ENCODE assay signal across 9 cellular contexts in genomic region chr4:15755321-15755750, GRCh38. TPM values are rescaled to one million over a fixed set of nuclear protein-coding genes. Genes with fewer than 3 reads are reported as not detected.
DNase-seq lines count a peak whose midpoint lies in the region; ATAC-seq, FAIRE-seq and TF ChIP-seq lines count a peak whose summit lies in the region.
"Had no signal": no experiment of that assay in that cellular context is flagged by ENCODE, and none has a peak within 500 bp of the region (broad histone marks: within the 10 kb centered on the region; RNA-seq: fewer than 3 reads in every experiment).

No MANE protein-coding gene starts in this region.

- H3K27me3 Mint-ChIP-seq in activated CD4-positive, alpha-beta memory T cell treated with anti-CD3 and anti-CD28 coated beads, Interleukin-2, amount 10 ng/mL, durations not matched to agents 7 days and 5 days, result no peaks in the 10 kb centered on the region
- H3K27me3 Mint-ChIP-seq: progenitor cell of endocrine pancreas had no signal

- H3K36me3 ChIP-seq in BLaER1 treated with 17β-estradiol and CSF1 and Interleukin-3, amounts not matched to agents 10 nM and 100 nM, result no peaks in the 10 kb centered on the region
- H3K36me3 ChIP-seq in right lobe of liver (no peaks in the 10 kb centered on the region), small intestine (ENCODE audit: control insufficient read depth in 2 of 2, insufficient read depth in 2 of 2, low read length in 2 of 2) (peaks cover 0 to 2% of the 10 kb centered on the region in 2 donors)

- peak overlapping the region; percentile 98 for H3K27ac Mint-ChIP-seq in activated CD4-positive, alpha-beta memory T cell treated with anti-CD3 and anti-CD28 coated beads, Interleukin-2, amount 10 ng/mL, durations not matched to agents 7 days and 5 days
- H3K27ac Mint-ChIP-seq: progenitor cell of endocrine pancreas had no signal

- no peak for TF ChIP-seq CTCF in fibroblast of pulmonary artery (IDR thresholded peaks at IDR 0.05; ENCODE audit: low read length, missing control alignments)
- TF ChIP-seq CTCF in right lobe of liver (IDR thresholded peaks at IDR 0.05), result no peak

- H3K9me3 Mint-ChIP-seq in activated CD4-positive, alpha-beta memory T cell treated with anti-CD3 and anti-CD28 coated beads, Interleukin-2, amount 10 ng/mL, durations not matched to agents 7 days and 5 days, result peaks cover 5% of the 10 kb centered on the region

- no peak for FAIRE-seq in small intestine (lab: Jason Lieb, UNC)

- H3K4me2 ChIP-seq in BLaER1 treated with 17β-estradiol and CSF1 and Interleukin-3, amounts not matched to agents 10 nM and 100 nM, result peak overlapping the region in 9 of 11 experiments; percentile 62 to 87 (median 83); a peak in 18 of 22 replicates

- H3K27me3 ChIP-seq in BLaER1 treated with 17β-estradiol and CSF1 and Interleukin-3, amounts not matched to agents 10 nM and 100 nM, result no peaks in the 10 kb centered on the region
- H3K27me3 ChIP-seq in right lobe of liver, result no peaks in the 10 kb centered on the region
- no peaks in the 10 kb centered on the region for H3K27me3 ChIP-seq in small intestine (ENCODE audit: control insufficient read depth in 2 of 2, insufficient read depth in 2 of 2, low read length in 2 of 2)

- peaks cover 9% of the 10 kb centered on the region for H3K36me3 Mint-ChIP-seq in activated CD4-positive, alpha-beta memory T cell treated with anti-CD3 and anti-CD28 coated beads, Interleukin-2, amount 10 ng/mL, durations not matched to agents 7 days and 5 days (ENCODE audit: low read depth)

- no peak for TF ChIP-seq POLR2A in right lobe of liver (IDR thresholded peaks at IDR 0.05)

- DNase-seq in activated CD4-positive, alpha-beta memory T cell treated with anti-CD3 and anti-CD28 coated beads, Interleukin-2, amount 10 ng/mL, durations not matched to agents 7 days and 5 days, result peak; percentile 59
- DNase-seq in fibroblast of pulmonary artery (ENCODE audit: low read depth), result peak; percentile 49
- no peak for DNase-seq in foreskin melanocyte
- DNase-seq in right lobe of liver, result no peak
- DNase-seq in small intestine, result no peak

- 60% methylated on average over 3 of the region's 4 CpGs for WGBS in right lobe of liver (ENCODE audit: insufficient coverage, low coverage, low lambda C conversion rate, missing lambda C conversion rate)
- WGBS in small intestine, 3 donors, result 66 to 90% (median 74%) methylated on average over 4 of the region's 4 CpGs

- ATAC-seq in HG03280 (IDR thresholded peaks at IDR 0.05; ENCODE audit: unreplicated experiment) (peak; percentile 35), GM19467 (IDR thresholded peaks at IDR 0.05; ENCODE audit: unreplicated experiment) (no peak), right lobe of liver (no peak)

- H3K4me1 Mint-ChIP-seq in activated CD4-positive, alpha-beta memory T cell treated with anti-CD3 and anti-CD28 coated beads, Interleukin-2, amount 10 ng/mL, durations not matched to agents 7 days and 5 days, result peaks cover 53% of the 10 kb centered on the region

- peaks cover 8 to 22% (median 16%) of the 10 kb centered on the region in 11 experiments; a peak in 21 of 22 replicates for H3K9me3 ChIP-seq in BLaER1 treated with 17β-estradiol and CSF1 and Interleukin-3, amounts not matched to agents 10 nM and 100 nM (replicated peaks in 1 of 11)
- H3K9me3 ChIP-seq in right lobe of liver (no peaks in the 10 kb centered on the region), small intestine (ENCODE audit: control insufficient read depth, low read depth) (no peaks in the 10 kb centered on the region)

- H3K4me3 ChIP-seq in BLaER1 treated with 17β-estradiol and CSF1 and Interleukin-3, amounts not matched to agents 10 nM and 100 nM, result peak overlapping the region in 3 of 10 experiments; percentile 48 to 57 (median 51); a peak in 2 of 20 replicates
- H3K4me3 ChIP-seq in fibroblast of pulmonary artery (replicated peaks; ENCODE audit: low read depth, low read length), result no peak overlapping the region
- no peak overlapping the region for H3K4me3 ChIP-seq in right lobe of liver
- H3K4me3 ChIP-seq in small intestine (ENCODE audit: low read depth in 1 of 2, low read length in 2 of 2), result no peak overlapping the region

- H3K4me3 Mint-ChIP-seq in activated CD4-positive, alpha-beta memory T cell treated with anti-CD3 and anti-CD28 coated beads, Interleukin-2, amount 10 ng/mL, durations not matched to agents 7 days and 5 days, result peak overlapping the region; percentile 79

- peak overlapping the region in 7 of 11 experiments; percentile 52 to 80 (median 71); a peak in 13 of 22 replicates for H3K27ac ChIP-seq in BLaER1 treated with 17β-estradiol and CSF1 and Interleukin-3, amounts not matched to agents 10 nM and 100 nM
- H3K27ac ChIP-seq in right lobe of liver (no peak overlapping the region), small intestine (ENCODE audit: low read depth in 1 of 2, low read length in 1 of 2) (no peak overlapping the region)

- CTCF ChIA-PET in activated CD4-positive, alpha-beta memory T cell treated with anti-CD3 and anti-CD28 coated beads, Interleukin-2, amount 10 ng/mL, durations not matched to agents 7 days and 5 days (lab: Charles Lee), result interaction anchor here (1.1 to 6.0 kb wide), 10 partner anchors 11 to 201 kb away, joined by 3 to 69 read pairs (median 18); no protein-coding TSS in a partner anchor

- peak overlapping the region in 4 of 11 experiments; percentile 33 to 75 (median 60); a peak in 7 of 22 replicates for H3K9ac ChIP-seq in BLaER1 treated with 17β-estradiol and CSF1 and Interleukin-3, amounts not matched to agents 10 nM and 100 nM

- H4K20me1 ChIP-seq in BLaER1 treated with 17β-estradiol and CSF1 and Interleukin-3, amounts not matched to agents 10 nM and 100 nM, result no peaks in the 10 kb centered on the region

- POLR2A ChIA-PET in activated CD4-positive, alpha-beta memory T cell treated with anti-CD3 and anti-CD28 coated beads, Interleukin-2, amount 10 ng/mL, durations not matched to agents 7 days and 5 days (lab: Charles Lee), result interaction anchor here (0.8 to 5.8 kb wide), 10 partner anchors 11 to 101 kb away, joined by 3 to 224 read pairs (median 10); partner anchors contain the start of genes CD38, FAM200B and FBXL5

- intact Hi-C loops in right lobe of liver (cut with DNase I), result no loop called here

- peaks cover 26 to 50% (median 47%) of the 10 kb centered on the region in 10 experiments for H3K4me1 ChIP-seq in BLaER1 treated with 17β-estradiol and CSF1 and Interleukin-3, amounts not matched to agents 10 nM and 100 nM
- H3K4me1 ChIP-seq in right lobe of liver (no peaks in the 10 kb centered on the region), small intestine (ENCODE audit: control insufficient read depth in 2 of 2, insufficient read depth in 1 of 2, low read depth in 1 of 2, low read length in 1 of 2) (no peaks in the 10 kb centered on the region)

RNA-seq across cellular contexts. Expression of gene CD38, which starts 22.8 kb away (rescaled TPM):
- 100 to 1,000 TPM; 128 TPM for total RNA-seq in activated CD4-positive, alpha-beta memory T cell treated with anti-CD3 and anti-CD28 coated beads, Interleukin-2, amount 10 ng/mL, durations not matched to agents 7 days and 5 days
- total RNA-seq in right lobe of liver, result 1 to 10 TPM in 4 of 6 experiments, under 1 TPM in 2; 0.74 to 8.4 (median 3.3) TPM
- polyA plus RNA-seq in small intestine, result 1 to 10 TPM in 2 of 3 donors, under 1 TPM in 1; under 0.01 to 2.5 (median 1.6) TPM
- total RNA-seq: progenitor cell of endocrine pancreas had no signal

RNA-seq across cellular contexts. Expression of gene BST1, which starts 52.5 kb away (rescaled TPM):
- total RNA-seq in activated CD4-positive, alpha-beta memory T cell treated with anti-CD3 and anti-CD28 coated beads, Interleukin-2, amount 10 ng/mL, durations not matched to agents 7 days and 5 days, result under 1 TPM; 0.40 to 0.95 TPM
- total RNA-seq in right lobe of liver, result 1 to 10 TPM; 2.7 to 5.3 (median 4.3) TPM
- polyA plus RNA-seq in small intestine, result 10 to 100 TPM; 13.4 to 83.8 (median 74.7) TPM

Comparison
In these comparisons a context has a peak if more than half of its experiments do, and no peak if none do; other contexts are left out.
1. H3K27ac ChIP-seq: peak in BLaER1 treated with 17β-estradiol and CSF1 and Interleukin-3, amounts not matched to agents 10 nM and 100 nM (7 of 11); none in right lobe of liver (0 of 3) and small intestine (0 of 2).
2. DNase-seq: peak in activated CD4-positive, alpha-beta memory T cell treated with anti-CD3 and anti-CD28 coated beads, Interleukin-2, amount 10 ng/mL, durations not matched to agents 7 days and 5 days (single experiment) and fibroblast of pulmonary artery (single experiment); none in foreskin melanocyte (single experiment), right lobe of liver (0 of 3) and small intestine (single experiment).
3. RNA of gene CD38, which starts 22.8 kb away (total RNA-seq): 128 TPM in activated CD4-positive, alpha-beta memory T cell treated with anti-CD3 and anti-CD28 coated beads, Interleukin-2, amount 10 ng/mL, durations not matched to agents 7 days and 5 days; 0.74 to 8.4 TPM in right lobe of liver; every median in the first group is over 10 times any median in the second.